In genomic region chr7:100372694-100373093, GRCh38 we compare ENCODE assay signal across 10 cellular contexts. TPM values are rescaled to one million over a fixed set of nuclear protein-coding genes. Genes with fewer than 3 reads are reported as not detected.
DNase-seq lines count a peak whose midpoint lies in the region; ATAC-seq and TF ChIP-seq lines count a peak whose summit lies in the region.
"Had no signal": no experiment of that assay in that cellular context is flagged by ENCODE, and none has a peak within 500 bp of the region (broad histone marks: within the 10 kb centered on the region; RNA-seq: fewer than 3 reads in every experiment).

No MANE protein-coding gene starts in this region.

- H2AFZ ChIP-seq in osteoblast (ENCODE audit: low read length), result peak overlapping the region; percentile 78

- H3K36me3 ChIP-seq in BLaER1, result no peaks in the 10 kb centered on the region
- H3K36me3 ChIP-seq in KOPT-K1 (ENCODE audit: insufficient read depth, low read length), result peaks cover 17% of the 10 kb centered on the region
- no peaks in the 10 kb centered on the region for H3K36me3 ChIP-seq in osteoblast (ENCODE audit: insufficient read depth, low read length)
- H3K36me3 ChIP-seq in body of pancreas (replicated peaks in 1 of 2; ENCODE audit: insufficient read depth in 1 of 2, low read depth in 2 of 2), result no peaks in the 10 kb centered on the region

- H3K27ac Mint-ChIP-seq in dendritic cell treated with granulocyte-macrophage colony-stimulating factor and Interleukin-4, amounts not matched to agents 40 ng/mL and 50 ng/mL, for 4 days, result peak overlapping the region; percentile 88

- H3K4me3 ChIP-seq in BLaER1, result no peak overlapping the region; the same call in 1 of the 2 replicates
- H3K4me3 ChIP-seq in osteoblast (ENCODE audit: insufficient read depth, low read length), result no peak overlapping the region
- H3K4me3 ChIP-seq in body of pancreas, result no peak overlapping the region

- intact Hi-C loops in dendritic cell treated with granulocyte-macrophage colony-stimulating factor and Interleukin-4, amounts not matched to agents 40 ng/mL and 50 ng/mL, for 4 days (cut with micrococcal nuclease), result no loop called here
- intact Hi-C loops in body of pancreas (cut with DNase I), result no loop called here

- H3K27ac ChIP-seq in BLaER1, result peak overlapping the region; percentile 73
- peak overlapping the region; percentile 89 for H3K27ac ChIP-seq in KOPT-K1 (ENCODE audit: low read depth, low read length, poor library complexity, severe bottlenecking)
- H3K27ac ChIP-seq in osteoblast (ENCODE audit: low read depth, low read length), result no peak overlapping the region
- peak overlapping the region in 1 of 4 donors; percentile 61 for H3K27ac ChIP-seq in body of pancreas
- H3K27ac ChIP-seq: KMS-11 had no signal

- H3K27me3 ChIP-seq in BLaER1, result no peaks in the 10 kb centered on the region
- H3K27me3 ChIP-seq in osteoblast (ENCODE audit: insufficient read depth, low read length), result no peaks in the 10 kb centered on the region
- no peaks in the 10 kb centered on the region for H3K27me3 ChIP-seq in body of pancreas

- peak overlapping the region; percentile 87 for H3K4me3 Mint-ChIP-seq in dendritic cell treated with granulocyte-macrophage colony-stimulating factor and Interleukin-4, amounts not matched to agents 40 ng/mL and 50 ng/mL, for 4 days
- H3K4me3 Mint-ChIP-seq: activated T-cell treated with anti-CD3 and anti-CD28 coated beads, Interleukin-2, amount 50 U/mL, for 4 hours had no signal

- H3K79me2 ChIP-seq in osteoblast (ENCODE audit: insufficient read depth, low read length), result no peaks in the 10 kb centered on the region

- TF ChIP-seq POLR2A in body of pancreas (IDR thresholded peaks at IDR 0.05), result no peak

- TF ChIP-seq CTCF in osteoblast (IDR thresholded peaks at IDR 0.05; ENCODE audit: extremely low read depth, low read depth, low read length) (no peak), body of pancreas (IDR thresholded peaks at IDR 0.05) (no peak), GM13976 (IDR thresholded peaks at IDR 0.05; ENCODE audit: borderline replicate concordance, control extremely low read depth, extremely low read depth, insufficient read depth, missing control alignments) (no peak)

- 40 to 58% methylated on average over 2 to 6 of the region's 6 CpGs for WGBS in body of pancreas, 2 donors

- H3K4me1 ChIP-seq in BLaER1 (peaks cover 70% of the 10 kb centered on the region), osteoblast (ENCODE audit: insufficient read depth, low read length) (no peaks in the 10 kb centered on the region), body of pancreas (no peaks in the 10 kb centered on the region)

- DNase-seq in osteoblast (ENCODE audit: insufficient read length, low spot score, missing footprints) (no peak), body of pancreas (no peak), GM13976 (ENCODE audit: low spot score) (no peak)
- DNase-seq in stimulated activated CD4-positive, alpha-beta T cell treated with anti-CD3 and anti-CD28 coated beads, Interleukin-1b, Interleukin-23, amount 100 ng/mL, for 48 hours, result no peak
- DNase-seq: activated T-cell treated with anti-CD3 and anti-CD28 coated beads, Interleukin-2, amount 50 U/mL, for 4 hours had no signal

- H3K9me3 ChIP-seq in BLaER1 (no peaks in the 10 kb centered on the region), KOPT-K1 (ENCODE audit: insufficient read depth, low read length, poor library complexity, severe bottlenecking) (no peaks in the 10 kb centered on the region), osteoblast (ENCODE audit: low read depth, low read length) (no peaks in the 10 kb centered on the region), body of pancreas (no peaks in the 10 kb centered on the region)

- in situ Hi-C loops in GM13976 (cut with MboI; ENCODE audit: low sequenced_read_pairs, unreplicated experiment), result no loop called here

- H3K9me3 Mint-ChIP-seq in dendritic cell treated with granulocyte-macrophage colony-stimulating factor and Interleukin-4, amounts not matched to agents 40 ng/mL and 50 ng/mL, for 4 days, result no peaks in the 10 kb centered on the region
- H3K9me3 Mint-ChIP-seq: activated T-cell treated with anti-CD3 and anti-CD28 coated beads, Interleukin-2, amount 50 U/mL, for 4 hours had no signal

- H4K20me1 ChIP-seq in BLaER1 (peaks cover 13% of the 10 kb centered on the region), osteoblast (ENCODE audit: insufficient read depth, low read length) (no peaks in the 10 kb centered on the region)

- H3K9ac ChIP-seq in BLaER1, result peak overlapping the region; percentile 53; the same call in 1 of the 2 replicates
- H3K9ac ChIP-seq: KMS-11 had no signal

- peaks cover 90% of the 10 kb centered on the region for H3K4me1 Mint-ChIP-seq in dendritic cell treated with granulocyte-macrophage colony-stimulating factor and Interleukin-4, amounts not matched to agents 40 ng/mL and 50 ng/mL, for 4 days (ENCODE audit: low read depth)

- H3K4me2 ChIP-seq in BLaER1 (peak overlapping the region; percentile 71), osteoblast (ENCODE audit: insufficient read depth, low read length) (no peak overlapping the region)
- H3K4me2 ChIP-seq: KMS-11 had no signal

- ATAC-seq in HG03457 (IDR thresholded peaks at IDR 0.05; ENCODE audit: unreplicated experiment) (no peak), body of pancreas (no peak)

- peaks cover 46% of the 10 kb centered on the region for H3K36me3 Mint-ChIP-seq in dendritic cell treated with granulocyte-macrophage colony-stimulating factor and Interleukin-4, amounts not matched to agents 40 ng/mL and 50 ng/mL, for 4 days (ENCODE audit: low read depth)

- no peaks in the 10 kb centered on the region for H3K27me3 Mint-ChIP-seq in dendritic cell treated with granulocyte-macrophage colony-stimulating factor and Interleukin-4, amounts not matched to agents 40 ng/mL and 50 ng/mL, for 4 days

RNA-seq across cellular contexts. Expression of gene PILRA, which starts 0.6 kb away (rescaled TPM):
- total RNA-seq in osteoblast (0.36 and 0.59 TPM in 2 replicates), body of pancreas (1 to 10 TPM in 1 of 2 donors, not detected in 1; 7.0 TPM)

RNA-seq across cellular contexts. Expression of gene PILRB, which starts 14.8 kb away (rescaled TPM):
- total RNA-seq in osteoblast (10.9 and 14.8 TPM in 2 replicates), body of pancreas (10 to 100 TPM; 63.3 to 65.6 TPM)

RNA-seq across cellular contexts. Expression of gene ZCWPW1, which starts 55.8 kb away (rescaled TPM):
- 2.2 and 2.4 TPM in 2 replicates for total RNA-seq in osteoblast
- 1 to 10 TPM; 1.6 to 3.3 TPM for total RNA-seq in body of pancreas

RNA-seq across cellular contexts. Expression of gene MEPCE, which starts 56.9 kb away (rescaled TPM):
- 28.6 and 29.7 TPM in 2 replicates for total RNA-seq in osteoblast
- total RNA-seq in body of pancreas, result 10 to 100 TPM; 14.0 to 34.9 TPM
